ENCODE assay signal across 8 cellular contexts in genomic region chr1:161314201-161314981, GRCh38. TPM values are rescaled to one million over a fixed set of nuclear protein-coding genes. Genes with fewer than 3 reads are reported as not detected.
A peak's percentile ranks its signal among the peaks of the same experiment; 100 is the strongest.
DNase-seq lines count a peak whose midpoint lies in the region; ATAC-seq, FAIRE-seq and TF ChIP-seq lines count a peak whose summit lies in the region.

Gene SDHC, plus strand, starts transcription at chr1:161314381. Its CDS starts 25 bp downstream, at chr1:161314406.

- intact Hi-C loops in mammary epithelial cell (cut with micrococcal nuclease): loop anchor here (1.0 to 2.0 kb wide), 2 partner anchors 68 to 88 kb away; partner anchors contain the start of gene TOMM40L

- FAIRE-seq in small intestine (lab: Jason Lieb, UNC): no peak

- CTCF ChIA-PET in mammary epithelial cell (lab: Charles Lee; ENCODE audit: low non-redundant PET): no interaction called here

- dilution Hi-C loops in mammary epithelial cell (cut with HindIII; ENCODE audit: low sequenced_read_pairs): no loop called here

- H4K20me1 ChIP-seq in mammary epithelial cell (ENCODE audit: insufficient read depth, low read length): no peaks in the 10 kb centered on the region

- WGBS in mammary epithelial cell (ENCODE audit: low coverage, missing lambda C conversion rate): 3% methylated on average over 25 of the region's 45 CpGs
- 0 to 2% (median 1%) methylated on average over 35 to 45 of the region's 45 CpGs for WGBS in small intestine, 3 donors

- H3K27me3 ChIP-seq in WERI-Rb-1 (ENCODE audit: insufficient read depth, low read depth, severe bottlenecking): no peaks in the 10 kb centered on the region
- H3K27me3 ChIP-seq in mammary epithelial cell (ENCODE audit: insufficient read depth, low read length): no peaks in the 10 kb centered on the region
- H3K27me3 ChIP-seq in small intestine (ENCODE audit: control insufficient read depth in 2 of 2, insufficient read depth in 2 of 2, low read length in 2 of 2): no peaks in the 10 kb centered on the region

- BruUV-seq in mammary epithelial cell (replicated peaks; lab: Mats Ljungman, UMichigan): TSS peak; percentile 66

- TF ChIP-seq CTCF in WERI-Rb-1 (IDR thresholded peaks at IDR 0.05; ENCODE audit: low read depth, low read length) (peak; percentile 90), mammary epithelial cell (conservative IDR thresholded peaks at IDR 0.05 in 1 of 2, IDR thresholded peaks at IDR 0.05 in 1 of 2; ENCODE audit: extremely low read depth in 1 of 2, insufficient read depth in 1 of 2, low read depth in 1 of 2, low read length in 2 of 2) (peak; percentile 53 to 67)

- H3K9me3 ChIP-seq in WERI-Rb-1 (ENCODE audit: severe bottlenecking) (no peaks in the 10 kb centered on the region), mammary epithelial cell (replicated peaks; ENCODE audit: insufficient read depth, low read length) (no peaks in the 10 kb centered on the region), small intestine (ENCODE audit: control insufficient read depth, low read depth) (no peaks in the 10 kb centered on the region)

- peak; percentile 92 for DNase-seq in ACHN
- DNase-seq in NCI-H2196 (lab: John Stamatoyannopoulos, UW; ENCODE audit: unreplicated experiment): peak; percentile 89
- peak; percentile 96 for DNase-seq in WERI-Rb-1
- peak; percentile 77 for DNase-seq in mammary epithelial cell
- DNase-seq in iPS-NIHi11 (ENCODE audit: low spot score): peak; percentile 97
- DNase-seq in small intestine: peak; percentile 86

- H3K27ac ChIP-seq in WERI-Rb-1 (peak within 1 kb of the TSS; percentile 93), mammary epithelial cell (ENCODE audit: insufficient read depth, low read depth, low read length) (peak within 1 kb of the TSS; percentile 93), small intestine (ENCODE audit: low read depth in 1 of 2, low read length in 1 of 2) (peak within 1 kb of the TSS; percentile 82 to 95)

- in situ Hi-C loops in ACHN (cut with HindIII; ENCODE audit: low pct_ligation_motif_present, low pct_unique_long_range_greater_than_20kb, low sequenced_read_pairs): loop anchor here (25.0 kb wide), 1 partner anchor 102 kb away; the partner anchor contains the start of genes APOA2, FCER1G and NDUFS2
- in situ Hi-C loops in mammary epithelial cell (cut with MboI; ENCODE audit: low sequenced_read_pairs in 2 of 2): no loop called here

- H3K36me3 ChIP-seq in WERI-Rb-1 (peaks cover 7% of the 10 kb centered on the region), mammary epithelial cell (ENCODE audit: insufficient read depth, low read length) (no peaks in the 10 kb centered on the region), small intestine (ENCODE audit: control insufficient read depth in 2 of 2, insufficient read depth in 2 of 2, low read length in 2 of 2) (no peaks in the 10 kb centered on the region)

- ATAC-seq in GM18858 (IDR thresholded peaks at IDR 0.05; ENCODE audit: unreplicated experiment) (peak; percentile 93), HG03095 (IDR thresholded peaks at IDR 0.05; ENCODE audit: unreplicated experiment) (peak; percentile 93)

- H3K4me1 ChIP-seq in mammary epithelial cell (ENCODE audit: insufficient read depth, low read length): peaks cover 14% of the 10 kb centered on the region
- H3K4me1 ChIP-seq in small intestine (ENCODE audit: control insufficient read depth in 2 of 2, insufficient read depth in 1 of 2, low read depth in 1 of 2, low read length in 1 of 2): peaks cover under 1 to 3% of the 10 kb centered on the region in 2 donors

- H3K4me2 ChIP-seq in mammary epithelial cell (ENCODE audit: insufficient read depth, low read depth, low read length): peak within 1 kb of the TSS; percentile 90

- H3K4me3 ChIP-seq in WERI-Rb-1 (ENCODE audit: low read depth, low read length) (peak within 1 kb of the TSS; percentile 90), mammary epithelial cell (replicated peaks in 1 of 3; ENCODE audit: insufficient read depth in 1 of 3, low read depth in 2 of 3, low read length in 3 of 3) (peak within 1 kb of the TSS; percentile 75 to 92 (median 88)), small intestine (ENCODE audit: low read depth in 1 of 2, low read length in 2 of 2) (peak within 1 kb of the TSS; percentile 66 to 67)

- peak within 1 kb of the TSS; percentile 98 for H3K9ac ChIP-seq in mammary epithelial cell (ENCODE audit: insufficient read depth, low read length)

- H2AFZ ChIP-seq in mammary epithelial cell (ENCODE audit: low read depth, low read length): peak within 1 kb of the TSS; percentile 99

- peaks cover 38% of the 10 kb centered on the region for H3K79me2 ChIP-seq in mammary epithelial cell (ENCODE audit: insufficient read depth, low read length)

RNA-seq across cellular contexts. Expression of gene SDHC, which starts in this region (rescaled TPM):
- total RNA-seq in mammary epithelial cell: 100 to 1,000 TPM in 1 of 2 donors, 10 to 100 TPM in 1; 26.0 to 180 TPM
- polyA plus RNA-seq in mammary epithelial cell (439 TPM), small intestine (100 to 1,000 TPM; 175 to 262 (median 219) TPM)
- 118 TPM for polyA minus RNA-seq in mammary epithelial cell

Comparison
In these comparisons a context has a peak if more than half of its experiments do, and no peak if none do; other contexts are left out.
1. Peak in every context shown above with its lines: DNase-seq, ATAC-seq, H3K4me3 ChIP-seq and H3K27ac ChIP-seq.